Comparison of ENCODE assay signal across 18 cellular contexts in the genomic region with DNA sequence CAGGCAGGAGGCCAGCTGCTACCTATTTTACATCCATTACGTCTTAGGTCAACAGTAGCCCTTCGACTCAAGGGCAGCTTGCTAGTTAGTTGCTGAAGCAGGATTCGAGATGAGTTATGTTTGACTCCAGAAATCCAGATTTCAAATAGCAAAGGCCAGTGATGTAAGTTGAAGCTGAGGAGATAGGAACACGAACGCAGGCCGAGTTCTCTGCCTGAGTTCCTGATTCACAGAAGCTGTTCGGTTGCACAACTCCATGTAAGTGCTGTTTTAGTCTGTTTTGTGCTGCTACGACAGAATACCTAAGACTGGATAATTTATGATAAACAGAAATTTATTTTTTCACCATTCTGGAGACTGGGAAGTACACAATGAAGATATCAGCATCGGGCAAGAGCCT.
DNase-seq lines count a peak whose midpoint lies in the region; ATAC-seq and TF ChIP-seq lines count a peak whose summit lies in the region.
"Had no signal": no experiment of that assay in that cellular context is flagged by ENCODE, and none has a peak within 500 bp of the region (broad histone marks: within the 10 kb centered on the region; RNA-seq: fewer than 3 reads in every experiment).

No MANE protein-coding gene starts in this region.

- H2BK15ac ChIP-seq in IMR-90 (ENCODE audit: low read depth, low read length) = no peak overlapping the region

- no peaks in the 10 kb centered on the region for H4K20me1 ChIP-seq in IMR-90 (ENCODE audit: insufficient read depth, low read length)

- no peaks in the 10 kb centered on the region for H3K9me1 ChIP-seq in IMR-90 (ENCODE audit: insufficient read depth, low read length)

- H3K18ac ChIP-seq in IMR-90 (ENCODE audit: low read depth, low read length) = no peak overlapping the region

- H4K5ac ChIP-seq in IMR-90 (ENCODE audit: low read depth, low read length) = no peak overlapping the region

- H3K4me3 ChIP-seq in IMR-90 (ENCODE audit: insufficient read depth, low read depth, low read length) (no peak overlapping the region), neutrophil (ENCODE audit: low read depth in 1 of 2, low read length in 1 of 2) (no peak overlapping the region), spleen (no peak overlapping the region), esophagus squamous epithelium (no peak overlapping the region)
- H3K4me3 ChIP-seq: SJSA1 had no signal

- H3K9me3 Mint-ChIP-seq in activated CD4-positive, alpha-beta T cell treated with anti-CD3 and anti-CD28 coated beads, Interleukin-2, amount 10 ng/mL, durations not matched to agents 7 days and 5 days = peaks cover 3% of the 10 kb centered on the region

- no peak for ATAC-seq in IMR-90 (ENCODE audit: low read depth)
- ATAC-seq: PC-3 had no signal

- POLR2A ChIA-PET in IMR-90 (lab: Charles Lee; ENCODE audit: unreplicated experiment) = no interaction called here
- POLR2A ChIA-PET in activated CD4-positive, alpha-beta T cell treated with anti-CD3 and anti-CD28 coated beads, Interleukin-2, amount 10 ng/mL, durations not matched to agents 7 days and 5 days (lab: Charles Lee) = no interaction called here

- no peak overlapping the region for H2AK9ac ChIP-seq in IMR-90 (replicated peaks; ENCODE audit: low read depth, low read length, poor library complexity)

- H3K36me3 ChIP-seq in IMR-90 (ENCODE audit: control insufficient read depth, insufficient read depth, low read length) = no peaks in the 10 kb centered on the region
- H3K36me3 ChIP-seq in neutrophil = no peaks in the 10 kb centered on the region
- H3K36me3 ChIP-seq in spleen = no peaks in the 10 kb centered on the region
- no peaks in the 10 kb centered on the region for H3K36me3 ChIP-seq in esophagus squamous epithelium
- H3K36me3 ChIP-seq: SJSA1 had no signal

- H2BK120ac ChIP-seq in IMR-90 (ENCODE audit: low read depth, low read length) = no peak overlapping the region

- peaks cover 14% of the 10 kb centered on the region for H3K4me1 ChIP-seq in IMR-90 (ENCODE audit: control insufficient read depth, insufficient read depth, low read length)
- H3K4me1 ChIP-seq in neutrophil (ENCODE audit: control insufficient read depth in 1 of 2, insufficient read depth in 1 of 2, low read depth in 1 of 2, low read length in 1 of 2) = peaks cover 30 to 36% of the 10 kb centered on the region in 2 experiments
- peaks cover 0 to 80% (median 36%) of the 10 kb centered on the region in 6 donors for H3K4me1 ChIP-seq in spleen
- H3K4me1 ChIP-seq in esophagus squamous epithelium = peaks cover 4 to 26% (median 14%) of the 10 kb centered on the region in 3 donors

- H2BK5ac ChIP-seq in IMR-90 (ENCODE audit: low read depth, low read length, poor library complexity, severe bottlenecking) = no peak overlapping the region

- H3K4ac ChIP-seq in IMR-90 (ENCODE audit: low read depth, low read length) = no peak overlapping the region

- no peak overlapping the region for H3K56ac ChIP-seq in IMR-90 (ENCODE audit: extremely low read depth, insufficient read depth, low read length)

- CTCF ChIA-PET in IMR-90 (lab: Yijun Ruan, JAX) = no interaction called here
- CTCF ChIA-PET in activated CD4-positive, alpha-beta T cell treated with anti-CD3 and anti-CD28 coated beads, Interleukin-2, amount 10 ng/mL, durations not matched to agents 7 days and 5 days (lab: Charles Lee) = interaction anchor here (1.4 kb wide), 1 partner anchor 45 kb away, joined by 3 read pairs; no protein-coding TSS in a partner anchor

- BruUV-seq in IMR-90 (replicated peaks; lab: Mats Ljungman, UMichigan) = no TSS peak

- dilution Hi-C loops in IMR-90 (cut with HindIII; ENCODE audit: low sequenced_read_pairs, unreplicated experiment) = no loop called here

- H2BK20ac ChIP-seq in IMR-90 (ENCODE audit: low read depth, low read length) = no peak overlapping the region

- H3K27me3 ChIP-seq in IMR-90 (ENCODE audit: control insufficient read depth, insufficient read depth, low read length) = no peaks in the 10 kb centered on the region
- no peaks in the 10 kb centered on the region for H3K27me3 ChIP-seq in neutrophil
- no peaks in the 10 kb centered on the region for H3K27me3 ChIP-seq in spleen (replicated peaks in 1 of 7)
- H3K27me3 ChIP-seq in esophagus squamous epithelium = peaks cover 0 to 15% (median 0%) of the 10 kb centered on the region in 4 donors
- H3K27me3 ChIP-seq: SJSA1 had no signal

- H3K14ac ChIP-seq in IMR-90 (replicated peaks; ENCODE audit: low read depth, low read length) = no peak overlapping the region

- H4K8ac ChIP-seq in IMR-90 (ENCODE audit: low read depth in 2 of 2, low read length in 2 of 2) = no peak overlapping the region

- H3K9me3 ChIP-seq in IMR-90 (ENCODE audit: control insufficient read depth, insufficient read depth, low read length) (no peaks in the 10 kb centered on the region), neutrophil (no peaks in the 10 kb centered on the region), spleen (no peaks in the 10 kb centered on the region), esophagus squamous epithelium (no peaks in the 10 kb centered on the region)
- H3K9me3 ChIP-seq: SJSA1 had no signal

- peaks cover 3% of the 10 kb centered on the region for H3K27me3 Mint-ChIP-seq in activated CD4-positive, alpha-beta T cell treated with anti-CD3 and anti-CD28 coated beads, Interleukin-2, amount 10 ng/mL, durations not matched to agents 7 days and 5 days

- no peak overlapping the region for H3K23ac ChIP-seq in IMR-90 (ENCODE audit: low read depth, low read length)

- peaks cover 0 to 11% of the 10 kb centered on the region in 2 experiments; a peak in 2 of 4 replicates for H3K79me1 ChIP-seq in IMR-90 (ENCODE audit: low read depth in 1 of 2, low read length in 2 of 2)

- H2AFZ ChIP-seq in IMR-90 (replicated peaks; ENCODE audit: low read length, poor library complexity) = no peak overlapping the region

- DNase-seq in IMR-90 (no peak), NOMO-1 treated with dmso at 0.1 percent for 144 hours (lab: John Stamatoyannopoulos, UW; ENCODE audit: unreplicated experiment) (peak; percentile 26), amniotic epithelial cell (ENCODE audit: low read depth) (peak; percentile 98), spleen (no peak), HCEC 1CT (no peak), esophagus squamous epithelium (lab: John Stamatoyannopoulos, UW) (no peak)
- no peak for DNase-seq in activated CD4-positive, alpha-beta T cell treated with anti-CD3 and anti-CD28 coated beads, Interleukin-2, amount 10 ng/mL, durations not matched to agents 7 days and 5 days
- DNase-seq: DMS79; NCI-H1092 treated with DMSO at 0.1 percent for 48 hours; NCI-H146; NCI-H2081; NCI-H2171 treated with DMSO at 0.1 percent for 48 hours; NCI-H446; NCI-H526 treated with DMSO at 0.1 percent for 48 hours; NK-92 treated with Interleukin-12 subunit alpha and Interleukin-12 subunit beta, amount 100 ng/mL, for 24 hours; PC-3 had no signal

- TF ChIP-seq RAD21 in IMR-90 (IDR thresholded peaks at IDR 0.05; ENCODE audit: low read length) = no peak

- TF ChIP-seq CTCF in IMR-90 (conservative IDR thresholded peaks at IDR 0.05; ENCODE audit: low read depth, low read length) (no peak), neutrophil (IDR thresholded peaks at IDR 0.05) (no peak), spleen (IDR thresholded peaks at IDR 0.05 in 8 of 11, conservative IDR thresholded peaks at IDR 0.05 in 3 of 11) (no peak), esophagus squamous epithelium (IDR thresholded peaks at IDR 0.05) (no peak)

- peaks cover 16% of the 10 kb centered on the region for H3K4me1 Mint-ChIP-seq in activated CD4-positive, alpha-beta T cell treated with anti-CD3 and anti-CD28 coated beads, Interleukin-2, amount 10 ng/mL, durations not matched to agents 7 days and 5 days

- no peaks in the 10 kb centered on the region for H3K36me3 Mint-ChIP-seq in activated CD4-positive, alpha-beta T cell treated with anti-CD3 and anti-CD28 coated beads, Interleukin-2, amount 10 ng/mL, durations not matched to agents 7 days and 5 days (ENCODE audit: low read depth)

- intact Hi-C loops in IMR-90 (cut with micrococcal nuclease) = loop anchor here (5.0 to 10.0 kb wide), 4 partner anchors 76 to 383 kb away; no protein-coding TSS in a partner anchor
- intact Hi-C loops in spleen (cut with DNase I; ENCODE audit: low total_unique reads) = no loop called here
- intact Hi-C loops in esophagus squamous epithelium (cut with DNase I) = no loop called here

- H3K4me2 ChIP-seq in IMR-90 (ENCODE audit: low read depth, low read length) = no peak overlapping the region

- TF ChIP-seq POLR2A in IMR-90 (IDR thresholded peaks at IDR 0.05; ENCODE audit: low read depth, low read length) (no peak), spleen (IDR thresholded peaks at IDR 0.05) (no peak), esophagus squamous epithelium (IDR thresholded peaks at IDR 0.05) (no peak)

- no peak overlapping the region for H3K4me3 Mint-ChIP-seq in activated CD4-positive, alpha-beta T cell treated with anti-CD3 and anti-CD28 coated beads, Interleukin-2, amount 10 ng/mL, durations not matched to agents 7 days and 5 days

- WGBS in IMR-90 (ENCODE audit: extremely low coverage in 2 of 2, insufficient read length in 1 of 2), 2 experiments = 100% methylated on average over 1 of the region's 9 CpGs; no CpG with 5 or more reads in 1 of the 2 experiments
- WGBS in spleen, 5 donors = 56 to 85% (median 73%) methylated on average over 9 of the region's 9 CpGs
- 75 to 80% methylated on average over 9 of the region's 9 CpGs for WGBS in esophagus squamous epithelium, 2 donors

- no peak overlapping the region for H3K9ac ChIP-seq in IMR-90 (ENCODE audit: low read depth, low read length)

- H3K27ac ChIP-seq in IMR-90 (ENCODE audit: insufficient read depth, low read length) (no peak overlapping the region), neutrophil (peak overlapping the region; percentile 23), spleen (peak overlapping the region in 3 of 8 donors; percentile 47 to 61 (median 51)), esophagus squamous epithelium (no peak overlapping the region)
- H3K27ac ChIP-seq: SJSA1 had no signal

- H4K91ac ChIP-seq in IMR-90 (ENCODE audit: insufficient read depth, low read depth, low read length) = no peak overlapping the region

- H3K27ac Mint-ChIP-seq in activated CD4-positive, alpha-beta T cell treated with anti-CD3 and anti-CD28 coated beads, Interleukin-2, amount 10 ng/mL, durations not matched to agents 7 days and 5 days = no peak overlapping the region

- in situ Hi-C loops in IMR-90 (cut with MboI; ENCODE audit: low sequenced_read_pairs) = no loop called here

- H2AK5ac ChIP-seq in IMR-90 (ENCODE audit: low read depth, low read length) = no peak overlapping the region

TF ChIP-seq in IMR-90, 13 proteins besides CTCF, POLR2A, EP300 and RAD21:
- no peak for TF ChIP-seq SMC3 (IDR thresholded peaks at IDR 0.05; ENCODE audit: low read depth, low read length)
- TF ChIP-seq CEBPB (IDR thresholded peaks at IDR 0.05; ENCODE audit: low read depth, low read length) = 0 out of 2 replicates have a peak, but pooled peaks have one; percentile 12

Comparison
In these comparisons a context has a peak if more than half of its experiments do, and no peak if none do; other contexts are left out.
1. DNase-seq: peak in NOMO-1 treated with dmso at 0.1 percent for 144 hours (single experiment) and amniotic epithelial cell (single experiment); none in IMR-90 (single experiment), spleen (single experiment), HCEC 1CT (single experiment), activated CD4-positive, alpha-beta T cell treated with anti-CD3 and anti-CD28 coated beads, Interleukin-2, amount 10 ng/mL, durations not matched to agents 7 days and 5 days (single experiment) and esophagus squamous epithelium (single experiment).